1 cellular context compared by ENCODE assay signal in the genomic region with DNA sequence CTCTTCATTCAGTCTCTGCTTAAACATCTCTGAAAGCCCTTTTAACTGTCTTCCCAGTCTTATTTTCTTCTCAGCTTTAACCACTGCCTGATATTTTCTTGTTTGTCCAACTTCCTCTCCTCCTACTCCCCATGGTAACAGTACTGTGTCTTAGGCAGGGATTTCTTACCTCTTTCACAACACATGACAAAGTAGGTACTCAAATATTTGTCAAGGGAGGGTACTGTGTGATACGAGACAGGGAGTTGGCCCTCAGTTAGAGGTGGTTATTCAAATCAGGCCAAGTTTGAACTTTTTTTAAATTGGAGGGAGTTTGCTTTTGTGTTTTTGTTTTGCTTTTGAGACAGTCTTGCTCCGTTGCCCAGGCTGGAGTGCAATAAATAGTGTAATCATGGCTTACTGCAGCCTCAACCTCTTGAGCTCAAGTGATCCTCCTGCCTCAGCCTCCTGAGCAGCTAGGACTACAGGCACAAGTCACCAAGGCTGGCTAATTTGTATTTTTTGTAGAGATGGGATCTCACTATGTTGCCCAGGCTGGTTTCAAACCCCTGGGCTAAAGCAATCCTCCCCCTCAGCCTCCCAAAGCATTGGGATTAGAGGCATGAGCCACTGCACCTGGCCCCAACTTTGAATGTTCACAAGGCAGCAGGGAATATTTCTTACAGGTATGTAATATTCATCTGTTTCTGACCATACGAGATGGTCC.
A peak's percentile ranks its signal among the peaks of the same experiment; 100 is the strongest.
TF ChIP-seq lines count a peak whose summit lies in the region.

No MANE protein-coding gene starts in this region.

TF ChIP-seq in WTC11, 78 proteins besides CTCF, POLR2A, EP300 and RAD21:
- no peak for TF ChIP-seq AFF4 (CRISPR knock-in tag; IDR thresholded peaks at IDR 0.05; ENCODE audit: borderline replicate concordance)
- TF ChIP-seq, protein P1, sequence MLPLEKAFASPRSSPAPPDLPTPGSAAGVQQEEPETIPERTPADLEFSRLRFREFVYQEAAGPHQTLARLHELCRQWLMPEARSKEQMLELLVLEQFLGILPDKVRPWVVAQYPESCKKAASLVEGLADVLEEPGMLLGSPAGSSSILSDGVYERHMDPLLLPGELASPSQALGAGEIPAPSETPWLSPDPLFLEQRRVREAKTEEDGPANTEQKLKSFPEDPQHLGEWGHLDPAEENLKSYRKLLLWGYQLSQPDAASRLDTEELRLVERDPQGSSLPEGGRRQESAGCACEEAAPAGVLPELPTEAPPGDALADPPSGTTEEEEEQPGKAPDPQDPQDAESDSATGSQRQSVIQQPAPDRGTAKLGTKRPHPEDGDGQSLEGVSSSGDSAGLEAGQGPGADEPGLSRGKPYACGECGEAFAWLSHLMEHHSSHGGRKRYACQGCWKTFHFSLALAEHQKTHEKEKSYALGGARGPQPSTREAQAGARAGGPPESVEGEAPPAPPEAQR (CRISPR knock-in tag; IDR thresholded peaks at IDR 0.05): no peak
- 0 out of 2 replicates have a peak, but pooled peaks have one; percentile 16 for TF ChIP-seq GABPB1 (CRISPR knock-in tag; IDR thresholded peaks at IDR 0.05)
